In the genomic region with DNA sequence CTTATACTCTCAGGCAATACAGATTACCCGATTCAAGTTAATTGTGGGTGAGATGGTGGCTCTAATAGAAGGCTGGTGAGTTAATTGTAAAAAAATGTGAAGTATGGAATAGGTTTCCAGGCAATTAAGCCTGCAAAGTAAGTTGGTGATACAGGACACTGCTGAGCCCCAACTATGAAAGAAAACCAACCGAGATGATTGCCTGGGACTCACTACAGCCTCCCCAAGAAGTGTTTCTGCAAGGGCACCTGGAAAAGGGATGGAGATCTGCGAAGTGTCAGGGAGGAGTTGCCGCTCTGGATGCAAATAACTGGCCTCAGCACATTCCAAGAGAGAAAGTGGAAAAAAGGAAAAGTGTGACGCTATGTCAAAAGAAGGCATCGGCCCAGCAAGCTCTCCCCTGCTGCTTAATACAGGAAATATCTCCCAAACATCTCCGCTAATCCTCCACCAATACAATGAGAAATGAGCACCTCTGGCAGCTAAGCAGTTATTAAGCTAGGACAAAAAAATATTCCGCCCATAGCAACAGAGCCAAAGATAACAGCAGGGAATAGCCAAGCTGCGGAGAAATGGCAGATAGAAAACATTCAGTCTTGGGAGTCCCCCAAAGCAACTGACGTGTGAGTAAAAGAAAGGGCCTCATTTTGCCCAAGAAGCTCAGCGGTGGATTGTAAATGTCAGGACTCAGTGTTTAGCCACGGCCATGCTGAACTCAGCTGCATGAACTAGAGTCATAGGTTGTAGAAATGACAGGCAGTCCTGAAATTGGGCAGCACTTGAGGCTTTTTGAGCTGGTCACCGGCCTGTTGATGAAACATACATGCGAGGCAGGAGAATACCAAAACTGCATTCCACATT, we compare ENCODE assay signal across 10 cellular contexts.
DNase-seq lines count a peak whose midpoint lies in the region; ATAC-seq and TF ChIP-seq lines count a peak whose summit lies in the region.
"Had no signal": no experiment of that assay in that cellular context is flagged by ENCODE, and none has a peak within 500 bp of the region (broad histone marks: within the 10 kb centered on the region; RNA-seq: fewer than 3 reads in every experiment).

No MANE protein-coding gene starts in this region.

- no peak for DNase-seq in Right ventricle myocardium inferior (ENCODE audit: missing footprints)
- no peak for DNase-seq in cardiac septum (ENCODE audit: low spot score)
- peak; percentile 51 for DNase-seq in fibroblast of gingiva (ENCODE audit: low read depth)
- no peak for DNase-seq in aorta
- DNase-seq in RKO (ENCODE audit: low spot score), result no peak
- DNase-seq in HUDEP-2 (lab: John Stamatoyannopoulos, UW; ENCODE audit: unreplicated experiment in 76 of 76), result no peak
- no peak for DNase-seq in transverse colon
- DNase-seq: 8988T had no signal

- H3K4me1 ChIP-seq in muscle layer of duodenum (ENCODE audit: control insufficient read depth in 1 of 2, insufficient read depth in 2 of 2, low read length in 2 of 2) (peaks cover 6 to 16% of the 10 kb centered on the region in 2 donors), aorta (ENCODE audit: control insufficient read depth in 1 of 2, insufficient read depth in 2 of 2, low read length in 2 of 2) (no peaks in the 10 kb centered on the region), transverse colon (no peaks in the 10 kb centered on the region)

- H3K9me3 ChIP-seq in muscle layer of duodenum (ENCODE audit: control insufficient read depth in 1 of 2, low read length in 2 of 2) (no peaks in the 10 kb centered on the region), aorta (ENCODE audit: control insufficient read depth, low read length) (no peaks in the 10 kb centered on the region), transverse colon (no peaks in the 10 kb centered on the region)

- H3K27me3 ChIP-seq in muscle layer of duodenum (ENCODE audit: low read depth, low read length), result no peaks in the 10 kb centered on the region
- no peaks in the 10 kb centered on the region for H3K27me3 ChIP-seq in aorta (ENCODE audit: control insufficient read depth in 1 of 2, insufficient read depth in 2 of 2, low read length in 1 of 2)
- no peaks in the 10 kb centered on the region for H3K27me3 ChIP-seq in transverse colon

- WGBS in aorta, 2 donors, result 6 to 8% methylated on average over 14 of the region's 14 CpGs
- 77 to 79% methylated on average over 6 to 14 of the region's 14 CpGs for WGBS in transverse colon (ENCODE audit: low coverage in 1 of 2), 2 donors

- TF ChIP-seq EP300 in transverse colon (IDR thresholded peaks at IDR 0.05; ENCODE audit: low read depth), result no peak

- intact Hi-C loops in Right ventricle myocardium inferior (cut with DNase I), result loop anchor here (5.0 kb wide), 1 partner anchor 45 kb away; no protein-coding TSS in a partner anchor
- intact Hi-C loops in cardiac septum (cut with DNase I), result no loop called here
- intact Hi-C loops in aorta (cut with DNase I), result no loop called here
- intact Hi-C loops in transverse colon (cut with DNase I; ENCODE audit: low total_unique reads), result no loop called here

- in situ Hi-C loops in transverse colon (cut with MboI; ENCODE audit: low pct_ligation_motif_present in 1 of 4, low pct_unique_long_range_greater_than_20kb in 1 of 4, low sequenced_read_pairs in 3 of 4), result no loop called here

- H3K4me3 ChIP-seq in muscle layer of duodenum (ENCODE audit: low read depth in 1 of 2, low read length in 2 of 2), result no peak overlapping the region
- no peak overlapping the region for H3K4me3 ChIP-seq in aorta (ENCODE audit: low read length in 2 of 2)
- H3K4me3 ChIP-seq in transverse colon, result no peak overlapping the region

- ATAC-seq in Right ventricle myocardium inferior, result peak; percentile 72
- ATAC-seq in aorta (ENCODE audit: low FRiP score), result peak; percentile 51

- no peak for TF ChIP-seq CTCF in transverse colon (IDR thresholded peaks at IDR 0.05)

- H3K36me3 ChIP-seq in muscle layer of duodenum (ENCODE audit: control insufficient read depth in 1 of 2, insufficient read depth in 2 of 2, low read length in 2 of 2), result no peaks in the 10 kb centered on the region
- H3K36me3 ChIP-seq in aorta (ENCODE audit: control insufficient read depth in 1 of 2, insufficient read depth in 2 of 2, low read length in 1 of 2), result no peaks in the 10 kb centered on the region
- no peaks in the 10 kb centered on the region for H3K36me3 ChIP-seq in transverse colon

- H3K27ac ChIP-seq in muscle layer of duodenum (ENCODE audit: low read length), result peak overlapping the region; percentile 67
- H3K27ac ChIP-seq in aorta (ENCODE audit: low read depth in 1 of 2, low read length in 2 of 2), result peak overlapping the region; percentile 72 to 91
- peak overlapping the region in 2 of 4 donors; percentile 33 to 37 for H3K27ac ChIP-seq in transverse colon
- H3K27ac ChIP-seq: parathyroid adenoma had no signal

- no peak for TF ChIP-seq POLR2A in transverse colon (IDR thresholded peaks at IDR 0.05)
